Comparison of ENCODE assay signal across 19 cellular contexts in genomic region chr20:35235881-35236280, GRCh38. TPM values are rescaled to one million over a fixed set of nuclear protein-coding genes. Genes with fewer than 3 reads are reported as not detected.
"Had no signal": no experiment of that assay in that cellular context is flagged by ENCODE, and none has a peak within 500 bp of the region (broad histone marks: within the 10 kb centered on the region; RNA-seq: fewer than 3 reads in every experiment).

No MANE protein-coding gene starts in this region.

- H3K4me3 ChIP-seq: body of pancreas, coronary artery, neural progenitor cell, tibial artery had no signal

- DNase-seq: activated B cell treated with CpG ODN at 0.5 μM for 24 hours; activated CD4-positive, alpha-beta T cell treated with anti-CD3 and anti-CD28 coated beads, Interleukin-2, amount 10 ng/mL, durations not matched to agents 24 days and 14 days; activated CD8-positive, alpha-beta memory T cell treated with anti-CD3 and anti-CD28 coated beads, Interleukin-2, amount 50 U/mL, for 48 hours; activated gamma-delta T cell treated with Interleukin-2 at 50 U/mL for 16 hours; activated naive CD8-positive, alpha-beta T cell treated with anti-CD3 and anti-CD28 coated beads for 36 hours; activated T-cell treated with anti-CD3 and anti-CD28 coated beads, Interleukin-2, amount 50 U/mL, for 72 hours; body of pancreas; effector CD8-positive, alpha-beta T cell; foreskin keratinocyte; kidney glomerular epithelial cell; stimulated activated CD4-positive, alpha-beta T cell treated with anti-CD3 and anti-CD28 coated beads, Interleukin-2, amount 100 ng/mL, for 48 hours; tibial artery had no signal

- H3K4me1 ChIP-seq: body of pancreas, neural progenitor cell, parathyroid adenoma, tibial artery had no signal

- H3K36me3 ChIP-seq: neural progenitor cell had no signal

- ATAC-seq: activated T-cell treated with anti-CD3 and anti-CD28 coated beads, Interleukin-2, amount 50 U/mL, for 72 hours; body of pancreas; foreskin keratinocyte; stimulated activated memory B cell treated with anti-CD40 and anti-IgM and Interleukin-4, amounts not matched to agents 10 μg/mL and 1 μg/mL and 100 μg/mL, for 72 hours had no signal

- H3K27ac ChIP-seq: body of pancreas, coronary artery, foreskin keratinocyte, neural progenitor cell, parathyroid adenoma, tibial artery had no signal

- H3K9me3 ChIP-seq: body of pancreas, tibial artery had no signal

- H3K27me3 ChIP-seq: body of pancreas, neural progenitor cell, tibial artery had no signal

RNA-seq across cellular contexts. Expression of gene MMP24, which starts 9.4 kb away (rescaled TPM):
- total RNA-seq: activated B cell treated with CpG ODN at 0.5 μM for 24 hours; activated CD4-positive, alpha-beta T cell treated with anti-CD3 and anti-CD28 coated beads, Interleukin-2, amount 10 ng/mL, durations not matched to agents 24 days and 14 days; activated naive CD8-positive, alpha-beta T cell treated with anti-CD3 and anti-CD28 coated beads for 36 hours; activated T-cell treated with anti-CD3 and anti-CD28 coated beads, Interleukin-2, amount 50 U/mL, for 72 hours had no signal

RNA-seq across cellular contexts. Expression of gene FAM83C, which starts 56.3 kb away (rescaled TPM):
- total RNA-seq: activated B cell treated with CpG ODN at 0.5 μM for 24 hours; activated CD4-positive, alpha-beta T cell treated with anti-CD3 and anti-CD28 coated beads, Interleukin-2, amount 10 ng/mL, durations not matched to agents 24 days and 14 days; activated naive CD8-positive, alpha-beta T cell treated with anti-CD3 and anti-CD28 coated beads for 36 hours; activated T-cell treated with anti-CD3 and anti-CD28 coated beads, Interleukin-2, amount 50 U/mL, for 72 hours; body of pancreas; mesothelial cell of epicardium; renal cortical epithelial cell; skeletal muscle tissue had no signal
